Comparison of ENCODE assay signal across 17 cellular contexts in genomic region chr11:3803726-3804510, GRCh38. TPM values are rescaled to one million over a fixed set of nuclear protein-coding genes. Genes with fewer than 3 reads are reported as not detected.
DNase-seq lines count a peak whose midpoint lies in the region; TF ChIP-seq lines count a peak whose summit lies in the region.
"Had no signal": no experiment of that assay in that cellular context is flagged by ENCODE, and none has a peak within 500 bp of the region (broad histone marks: within the 10 kb centered on the region; RNA-seq: fewer than 3 reads in every experiment).

No MANE protein-coding gene starts in this region.

- H3K27me3 ChIP-seq in mammary epithelial cell (ENCODE audit: insufficient read depth, low read length) (no peaks in the 10 kb centered on the region), breast epithelium (no peaks in the 10 kb centered on the region), spleen (replicated peaks in 1 of 7) (no peaks in the 10 kb centered on the region), WERI-Rb-1 (ENCODE audit: insufficient read depth, low read depth, severe bottlenecking) (no peaks in the 10 kb centered on the region)
- H3K27me3 ChIP-seq: pancreas had no signal

- H3K4me1 Mint-ChIP-seq in activated T-helper 2 cell treated with anti-CD3 and anti-CD28 coated beads, Interferon-gamma antibody, Interleukin-2, Interleukin-4, amounts not matched to agents 10 μg/mL and 5 μg/mL and 100 μg/mL, durations not matched to agents 14 hours and 24 hours and 36 hours (ENCODE audit: low read depth): peaks cover 24% of the 10 kb centered on the region

- H3K36me3 ChIP-seq in mammary epithelial cell (ENCODE audit: insufficient read depth, low read length): no peaks in the 10 kb centered on the region
- H3K36me3 ChIP-seq in breast epithelium: no peaks in the 10 kb centered on the region
- no peaks in the 10 kb centered on the region for H3K36me3 ChIP-seq in spleen
- no peaks in the 10 kb centered on the region for H3K36me3 ChIP-seq in WERI-Rb-1
- H3K36me3 ChIP-seq: pancreas had no signal

- no peak overlapping the region for H3K9ac ChIP-seq in mammary epithelial cell (ENCODE audit: insufficient read depth, low read length)

- no peaks in the 10 kb centered on the region for H3K36me3 Mint-ChIP-seq in activated T-helper 2 cell treated with anti-CD3 and anti-CD28 coated beads, Interferon-gamma antibody, Interleukin-2, Interleukin-4, amounts not matched to agents 10 μg/mL and 5 μg/mL and 100 μg/mL, durations not matched to agents 14 hours and 24 hours and 36 hours (ENCODE audit: low read depth)

- H2AFZ ChIP-seq in mammary epithelial cell (ENCODE audit: low read depth, low read length): peak overlapping the region; percentile 13

- TF ChIP-seq CTCF in mammary epithelial cell (conservative IDR thresholded peaks at IDR 0.05 in 1 of 2, IDR thresholded peaks at IDR 0.05 in 1 of 2; ENCODE audit: extremely low read depth in 1 of 2, insufficient read depth in 1 of 2, low read depth in 1 of 2, low read length in 2 of 2) (no peak), breast epithelium (IDR thresholded peaks at IDR 0.05) (no peak), spleen (IDR thresholded peaks at IDR 0.05 in 8 of 11, conservative IDR thresholded peaks at IDR 0.05 in 3 of 11) (no peak), WERI-Rb-1 (IDR thresholded peaks at IDR 0.05; ENCODE audit: low read depth, low read length) (no peak)

- 86% methylated on average over 11 of the region's 11 CpGs for WGBS in mammary epithelial cell (ENCODE audit: low coverage, missing lambda C conversion rate)
- whole genome bisulfite sequencing in spleen, 5 donors: 81 to 95% (median 93%) methylated on average over 11 of the region's 11 CpGs

- H3K4me1 ChIP-seq in mammary epithelial cell (ENCODE audit: insufficient read depth, low read length): peaks cover 16% of the 10 kb centered on the region
- peaks cover 2 to 3% of the 10 kb centered on the region in 2 donors for H3K4me1 ChIP-seq in breast epithelium
- H3K4me1 ChIP-seq in spleen: peaks cover 2 to 15% (median 7%) of the 10 kb centered on the region in 6 donors
- H3K4me1 ChIP-seq: pancreas had no signal

- H3K27ac Mint-ChIP-seq in activated T-helper 2 cell treated with anti-CD3 and anti-CD28 coated beads, Interferon-gamma antibody, Interleukin-2, Interleukin-4, amounts not matched to agents 10 μg/mL and 5 μg/mL and 100 μg/mL, durations not matched to agents 14 hours and 24 hours and 36 hours: peak overlapping the region; percentile 39
- H3K27ac Mint-ChIP-seq: activated naive CD4-positive, alpha-beta T cell treated with anti-CD3 and anti-CD28 coated beads, Interleukin-2, amount 50 U/mL, for 72 hours; CD8-positive, alpha-beta T cell had no signal

- no peak overlapping the region for H3K27ac ChIP-seq in mammary epithelial cell (ENCODE audit: insufficient read depth, low read depth, low read length)
- no peak overlapping the region for H3K27ac ChIP-seq in breast epithelium
- H3K27ac ChIP-seq in spleen: no peak overlapping the region
- H3K27ac ChIP-seq in WERI-Rb-1: no peak overlapping the region
- H3K27ac ChIP-seq: 22Rv1, pancreas had no signal

- dilution Hi-C loops in mammary epithelial cell (cut with HindIII; ENCODE audit: low sequenced_read_pairs): no loop called here

- in situ Hi-C loops in mammary epithelial cell (cut with MboI; ENCODE audit: low sequenced_read_pairs in 2 of 2): no loop called here

- no TSS peak for BruUV-seq in mammary epithelial cell (replicated peaks; lab: Mats Ljungman, UMichigan)

- DNase-seq in mammary epithelial cell (peak; percentile 72), breast epithelium (ENCODE audit: low spot score in 2 of 2) (no peak), kidney glomerular epithelial cell (lab: John Stamatoyannopoulos, UW) (peak; percentile 93), spleen (no peak), COLO668 (lab: John Stamatoyannopoulos, UW; ENCODE audit: unreplicated experiment) (no peak), SKM-1 (lab: John Stamatoyannopoulos, UW; ENCODE audit: unreplicated experiment) (no peak), WERI-Rb-1 (no peak)
- DNase-seq in activated T-helper 2 cell treated with anti-CD3 and anti-CD28 coated beads, Interferon-gamma antibody, Interleukin-2, Interleukin-4, amounts not matched to agents 10 μg/mL and 5 μg/mL and 100 μg/mL, durations not matched to agents 14 hours and 24 hours and 36 hours (ENCODE audit: low spot score): no peak
- DNase-seq: activated CD4-positive, CD25-positive, alpha-beta regulatory T cell; activated CD8-positive, alpha-beta memory T cell treated with anti-CD3 and anti-CD28 coated beads, Interleukin-2, amount 50 U/mL, for 48 hours; CD8-positive, alpha-beta T cell; effector memory CD4-positive, alpha-beta T cell; GF-D8; kidney had no signal

- intact Hi-C loops in mammary epithelial cell (cut with micrococcal nuclease): no loop called here
- intact Hi-C loops in breast epithelium (cut with DNase I; ENCODE audit: low total_unique reads): no loop called here
- intact Hi-C loops in activated T-helper 2 cell treated with anti-CD3 and anti-CD28 coated beads, Interferon-gamma antibody, Interleukin-2, Interleukin-4, amounts not matched to agents 10 μg/mL and 5 μg/mL and 100 μg/mL, durations not matched to agents 14 hours and 24 hours and 36 hours (cut with micrococcal nuclease): no loop called here
- intact Hi-C loops in spleen (cut with DNase I; ENCODE audit: low total_unique reads): no loop called here

- H3K27me3 Mint-ChIP-seq in activated T-helper 2 cell treated with anti-CD3 and anti-CD28 coated beads, Interferon-gamma antibody, Interleukin-2, Interleukin-4, amounts not matched to agents 10 μg/mL and 5 μg/mL and 100 μg/mL, durations not matched to agents 14 hours and 24 hours and 36 hours (ENCODE audit: low read depth): no peaks in the 10 kb centered on the region

- no peak for TF ChIP-seq POLR2A in breast epithelium (IDR thresholded peaks at IDR 0.05)
- no peak for TF ChIP-seq POLR2A in spleen (IDR thresholded peaks at IDR 0.05)

- H4K20me1 ChIP-seq in mammary epithelial cell (ENCODE audit: insufficient read depth, low read length): no peaks in the 10 kb centered on the region

- peak overlapping the region; percentile 24 for H3K4me2 ChIP-seq in mammary epithelial cell (ENCODE audit: insufficient read depth, low read depth, low read length)

- no peaks in the 10 kb centered on the region for H3K9me3 Mint-ChIP-seq in activated T-helper 2 cell treated with anti-CD3 and anti-CD28 coated beads, Interferon-gamma antibody, Interleukin-2, Interleukin-4, amounts not matched to agents 10 μg/mL and 5 μg/mL and 100 μg/mL, durations not matched to agents 14 hours and 24 hours and 36 hours
- H3K9me3 Mint-ChIP-seq: activated naive CD4-positive, alpha-beta T cell treated with anti-CD3 and anti-CD28 coated beads, Interleukin-2, amount 50 U/mL, for 72 hours; CD8-positive, alpha-beta T cell had no signal

- H3K9me3 ChIP-seq in mammary epithelial cell (replicated peaks; ENCODE audit: insufficient read depth, low read length): no peaks in the 10 kb centered on the region
- H3K9me3 ChIP-seq in breast epithelium: no peaks in the 10 kb centered on the region
- no peaks in the 10 kb centered on the region for H3K9me3 ChIP-seq in spleen
- no peaks in the 10 kb centered on the region for H3K9me3 ChIP-seq in WERI-Rb-1 (ENCODE audit: severe bottlenecking)
- H3K9me3 ChIP-seq: pancreas had no signal

- CTCF ChIA-PET in mammary epithelial cell (lab: Charles Lee; ENCODE audit: low non-redundant PET): no interaction called here

- H3K4me3 ChIP-seq in mammary epithelial cell (replicated peaks in 1 of 3; ENCODE audit: insufficient read depth in 1 of 3, low read depth in 2 of 3, low read length in 3 of 3) (no peak overlapping the region), breast epithelium (no peak overlapping the region), spleen (no peak overlapping the region), WERI-Rb-1 (ENCODE audit: low read depth, low read length) (no peak overlapping the region)
- H3K4me3 ChIP-seq: pancreas had no signal

- H3K4me3 Mint-ChIP-seq in activated T-helper 2 cell treated with anti-CD3 and anti-CD28 coated beads, Interferon-gamma antibody, Interleukin-2, Interleukin-4, amounts not matched to agents 10 μg/mL and 5 μg/mL and 100 μg/mL, durations not matched to agents 14 hours and 24 hours and 36 hours (ENCODE audit: low read depth): no peak overlapping the region
- H3K4me3 Mint-ChIP-seq: CD8-positive, alpha-beta T cell had no signal

- no peaks in the 10 kb centered on the region for H3K79me2 ChIP-seq in mammary epithelial cell (ENCODE audit: insufficient read depth, low read length)

RNA-seq across cellular contexts. Expression of gene PGAP2, which starts 4.4 kb away (rescaled TPM):
- total RNA-seq in mammary epithelial cell: 10 to 100 TPM; 20.3 to 36.4 TPM
- 45.2 TPM for polyA plus RNA-seq in mammary epithelial cell
- polyA minus RNA-seq in mammary epithelial cell: 74.2 TPM
- total RNA-seq in breast epithelium: 10 to 100 TPM; 12.3 to 24.3 (median 20.6) TPM
- 23.8 and 30.3 TPM in 2 replicates for total RNA-seq in activated T-helper 2 cell treated with anti-CD3 and anti-CD28 coated beads, Interferon-gamma antibody, Interleukin-2, Interleukin-4, amounts not matched to agents 10 μg/mL and 5 μg/mL and 100 μg/mL, durations not matched to agents 14 hours and 24 hours and 36 hours
- 10 to 100 TPM; 10.7 to 22.2 (median 13.3) TPM for total RNA-seq in spleen
- polyA plus RNA-seq in spleen: 10 to 100 TPM; 14.9 to 19.7 (median 15.1) TPM

RNA-seq across cellular contexts. Expression of gene NUP98, which starts 6.6 kb away (rescaled TPM):
- total RNA-seq in mammary epithelial cell (100 to 1,000 TPM in 1 of 2 donors, 10 to 100 TPM in 1; 73.6 to 108 TPM), breast epithelium (100 to 1,000 TPM in 2 of 3 donors, 10 to 100 TPM in 1; 98.1 to 178 (median 142) TPM), spleen (100 to 1,000 TPM in 3 of 7 donors, 10 to 100 TPM in 4; 71.2 to 171 (median 99.7) TPM)
- polyA plus RNA-seq in mammary epithelial cell (105 TPM), spleen (10 to 100 TPM; 12.6 to 21.4 (median 16.9) TPM)
- 493 TPM for polyA minus RNA-seq in mammary epithelial cell
- 123 and 131 TPM in 2 replicates for total RNA-seq in activated T-helper 2 cell treated with anti-CD3 and anti-CD28 coated beads, Interferon-gamma antibody, Interleukin-2, Interleukin-4, amounts not matched to agents 10 μg/mL and 5 μg/mL and 100 μg/mL, durations not matched to agents 14 hours and 24 hours and 36 hours

RNA-seq across cellular contexts. Expression of gene RHOG, which starts 36.8 kb away (rescaled TPM):
- total RNA-seq in mammary epithelial cell: 10 to 100 TPM; 11.5 to 61.4 TPM
- 92.3 TPM for polyA plus RNA-seq in mammary epithelial cell
- 107 TPM for polyA minus RNA-seq in mammary epithelial cell
- total RNA-seq in breast epithelium: 10 to 100 TPM; 37.0 to 68.2 (median 37.0) TPM
- 174 and 177 TPM in 2 replicates for total RNA-seq in activated T-helper 2 cell treated with anti-CD3 and anti-CD28 coated beads, Interferon-gamma antibody, Interleukin-2, Interleukin-4, amounts not matched to agents 10 μg/mL and 5 μg/mL and 100 μg/mL, durations not matched to agents 14 hours and 24 hours and 36 hours
- total RNA-seq in spleen: 100 to 1,000 TPM; 144 to 256 (median 155) TPM
- 100 to 1,000 TPM; 102 to 142 (median 107) TPM for polyA plus RNA-seq in spleen

RNA-seq across cellular contexts. Expression of gene STIM1, which starts 51.5 kb away (rescaled TPM):
- total RNA-seq in mammary epithelial cell: 10 to 100 TPM; 57.0 to 74.0 TPM
- 45.2 TPM for polyA plus RNA-seq in mammary epithelial cell
- polyA minus RNA-seq in mammary epithelial cell: 74.4 TPM
- 10 to 100 TPM; 44.2 to 68.2 (median 47.9) TPM for total RNA-seq in breast epithelium
- total RNA-seq in activated T-helper 2 cell treated with anti-CD3 and anti-CD28 coated beads, Interferon-gamma antibody, Interleukin-2, Interleukin-4, amounts not matched to agents 10 μg/mL and 5 μg/mL and 100 μg/mL, durations not matched to agents 14 hours and 24 hours and 36 hours: 77.6 and 78.0 TPM in 2 replicates
- total RNA-seq in spleen: 10 to 100 TPM; 55.4 to 85.2 (median 65.0) TPM
- polyA plus RNA-seq in spleen: 10 to 100 TPM; 13.0 to 22.5 (median 16.3) TPM

Comparison
In these comparisons a context has a peak if more than half of its experiments do, and no peak if none do; other contexts are left out.
1. DNase-seq: peak in mammary epithelial cell (single experiment) and kidney glomerular epithelial cell (single experiment); none in breast epithelium (0 of 2), activated T-helper 2 cell treated with anti-CD3 and anti-CD28 coated beads, Interferon-gamma antibody, Interleukin-2, Interleukin-4, amounts not matched to agents 10 μg/mL and 5 μg/mL and 100 μg/mL, durations not matched to agents 14 hours and 24 hours and 36 hours (single experiment), spleen (single experiment), COLO668 (single experiment), SKM-1 (single experiment) and WERI-Rb-1 (single experiment).